In the genomic region with DNA sequence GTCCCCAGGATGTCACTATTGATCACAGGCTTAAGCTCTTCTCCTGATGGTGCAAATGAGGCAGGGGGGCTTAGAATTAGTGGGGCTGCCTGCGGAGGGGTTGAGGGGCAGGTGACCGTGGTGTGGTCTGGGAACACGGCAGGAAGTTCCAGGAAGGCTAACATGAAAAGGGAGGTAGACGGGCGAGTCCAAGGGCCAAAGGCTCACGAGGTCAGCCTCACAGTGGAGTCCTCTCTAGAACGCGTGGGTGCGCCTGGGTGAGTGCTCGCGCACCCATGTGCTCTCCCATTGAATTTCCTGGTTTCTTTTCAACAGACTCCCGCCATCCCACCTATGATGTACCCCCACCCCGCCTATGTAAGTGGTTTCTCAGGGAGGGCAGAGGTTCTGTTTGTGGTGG, we compare ENCODE assay signal across 1 cellular context.
A peak's percentile ranks its signal among the peaks of the same experiment; 100 is the strongest.
TF ChIP-seq lines count a peak whose summit lies in the region.

No MANE protein-coding gene starts in this region.

TF ChIP-seq in HepG2, 621 proteins besides CTCF, POLR2A, EP300 and RAD21 (continued from another document):
- TF ChIP-seq, protein P1, sequence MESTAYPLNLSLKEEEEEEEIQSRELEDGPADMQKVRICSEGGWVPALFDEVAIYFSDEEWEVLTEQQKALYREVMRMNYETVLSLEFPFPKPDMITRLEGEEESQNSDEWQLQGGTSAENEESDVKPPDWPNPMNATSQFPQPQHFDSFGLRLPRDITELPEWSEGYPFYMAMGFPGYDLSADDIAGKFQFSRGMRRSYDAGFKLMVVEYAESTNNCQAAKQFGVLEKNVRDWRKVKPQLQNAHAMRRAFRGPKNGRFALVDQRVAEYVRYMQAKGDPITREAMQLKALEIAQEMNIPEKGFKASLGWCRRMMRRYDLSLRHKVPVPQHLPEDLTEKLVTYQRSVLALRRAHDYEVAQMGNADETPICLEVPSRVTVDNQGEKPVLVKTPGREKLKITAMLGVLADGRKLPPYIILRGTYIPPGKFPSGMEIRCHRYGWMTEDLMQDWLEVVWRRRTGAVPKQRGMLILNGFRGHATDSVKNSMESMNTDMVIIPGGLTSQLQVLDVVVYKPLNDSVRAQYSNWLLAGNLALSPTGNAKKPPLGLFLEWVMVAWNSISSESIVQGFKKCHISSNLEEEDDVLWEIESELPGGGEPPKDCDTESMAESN (CRISPR knock-in tag; conservative IDR thresholded peaks at IDR 0.05), result no peak
- TF ChIP-seq PHF8 (CRISPR knock-in tag; IDR thresholded peaks at IDR 0.05) (no peak), ZNF652 (CRISPR knock-in tag; IDR thresholded peaks at IDR 0.05; ENCODE audit: borderline replicate concordance, low read depth) (no peak)
- TF ChIP-seq, protein P2, sequence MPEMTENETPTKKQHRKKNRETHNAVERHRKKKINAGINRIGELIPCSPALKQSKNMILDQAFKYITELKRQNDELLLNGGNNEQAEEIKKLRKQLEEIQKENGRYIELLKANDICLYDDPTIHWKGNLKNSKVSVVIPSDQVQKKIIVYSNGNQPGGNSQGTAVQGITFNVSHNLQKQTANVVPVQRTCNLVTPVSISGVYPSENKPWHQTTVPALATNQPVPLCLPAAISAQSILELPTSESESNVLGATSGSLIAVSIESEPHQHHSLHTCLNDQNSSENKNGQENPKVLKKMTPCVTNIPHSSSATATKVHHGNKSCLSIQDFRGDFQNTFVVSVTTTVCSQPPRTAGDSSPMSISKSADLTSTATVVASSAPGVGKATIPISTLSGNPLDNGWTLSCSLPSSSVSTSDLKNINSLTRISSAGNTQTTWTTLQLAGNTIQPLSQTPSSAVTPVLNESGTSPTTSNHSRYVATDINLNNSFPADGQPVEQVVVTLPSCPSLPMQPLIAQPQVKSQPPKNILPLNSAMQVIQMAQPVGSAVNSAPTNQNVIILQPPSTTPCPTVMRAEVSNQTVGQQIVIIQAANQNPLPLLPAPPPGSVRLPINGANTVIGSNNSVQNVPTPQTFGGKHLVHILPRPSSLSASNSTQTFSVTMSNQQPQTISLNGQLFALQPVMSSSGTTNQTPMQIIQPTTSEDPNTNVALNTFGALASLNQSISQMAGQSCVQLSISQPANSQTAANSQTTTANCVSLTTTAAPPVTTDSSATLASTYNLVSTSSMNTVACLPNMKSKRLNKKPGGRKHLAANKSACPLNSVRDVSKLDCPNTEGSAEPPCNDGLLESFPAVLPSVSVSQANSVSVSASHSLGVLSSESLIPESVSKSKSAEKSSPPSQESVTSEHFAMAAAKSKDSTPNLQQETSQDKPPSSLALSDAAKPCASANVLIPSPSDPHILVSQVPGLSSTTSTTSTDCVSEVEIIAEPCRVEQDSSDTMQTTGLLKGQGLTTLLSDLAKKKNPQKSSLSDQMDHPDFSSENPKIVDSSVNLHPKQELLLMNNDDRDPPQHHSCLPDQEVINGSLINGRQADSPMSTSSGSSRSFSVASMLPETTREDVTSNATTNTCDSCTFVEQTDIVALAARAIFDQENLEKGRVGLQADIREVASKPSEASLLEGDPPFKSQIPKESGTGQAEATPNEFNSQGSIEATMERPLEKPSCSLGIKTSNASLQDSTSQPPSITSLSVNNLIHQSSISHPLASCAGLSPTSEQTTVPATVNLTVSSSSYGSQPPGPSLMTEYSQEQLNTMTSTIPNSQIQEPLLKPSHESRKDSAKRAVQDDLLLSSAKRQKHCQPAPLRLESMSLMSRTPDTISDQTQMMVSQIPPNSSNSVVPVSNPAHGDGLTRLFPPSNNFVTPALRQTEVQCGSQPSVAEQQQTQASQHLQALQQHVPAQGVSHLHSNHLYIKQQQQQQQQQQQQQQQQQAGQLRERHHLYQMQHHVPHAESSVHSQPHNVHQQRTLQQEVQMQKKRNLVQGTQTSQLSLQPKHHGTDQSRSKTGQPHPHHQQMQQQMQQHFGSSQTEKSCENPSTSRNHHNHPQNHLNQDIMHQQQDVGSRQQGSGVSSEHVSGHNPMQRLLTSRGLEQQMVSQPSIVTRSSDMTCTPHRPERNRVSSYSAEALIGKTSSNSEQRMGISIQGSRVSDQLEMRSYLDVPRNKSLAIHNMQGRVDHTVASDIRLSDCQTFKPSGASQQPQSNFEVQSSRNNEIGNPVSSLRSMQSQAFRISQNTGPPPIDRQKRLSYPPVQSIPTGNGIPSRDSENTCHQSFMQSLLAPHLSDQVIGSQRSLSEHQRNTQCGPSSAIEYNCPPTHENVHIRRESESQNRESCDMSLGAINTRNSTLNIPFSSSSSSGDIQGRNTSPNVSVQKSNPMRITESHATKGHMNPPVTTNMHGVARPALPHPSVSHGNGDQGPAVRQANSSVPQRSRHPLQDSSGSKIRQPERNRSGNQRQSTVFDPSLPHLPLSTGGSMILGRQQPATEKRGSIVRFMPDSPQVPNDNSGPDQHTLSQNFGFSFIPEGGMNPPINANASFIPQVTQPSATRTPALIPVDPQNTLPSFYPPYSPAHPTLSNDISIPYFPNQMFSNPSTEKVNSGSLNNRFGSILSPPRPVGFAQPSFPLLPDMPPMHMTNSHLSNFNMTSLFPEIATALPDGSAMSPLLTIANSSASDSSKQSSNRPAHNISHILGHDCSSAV (CRISPR knock-in tag; IDR thresholded peaks at IDR 0.05; ENCODE audit: borderline replicate concordance), result no peak
- TF ChIP-seq, protein P3, sequence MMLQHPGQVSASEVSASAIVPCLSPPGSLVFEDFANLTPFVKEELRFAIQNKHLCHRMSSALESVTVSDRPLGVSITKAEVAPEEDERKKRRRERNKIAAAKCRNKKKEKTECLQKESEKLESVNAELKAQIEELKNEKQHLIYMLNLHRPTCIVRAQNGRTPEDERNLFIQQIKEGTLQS (CRISPR knock-in tag; IDR thresholded peaks at IDR 0.05), result no peak
- TF ChIP-seq, protein P4, sequence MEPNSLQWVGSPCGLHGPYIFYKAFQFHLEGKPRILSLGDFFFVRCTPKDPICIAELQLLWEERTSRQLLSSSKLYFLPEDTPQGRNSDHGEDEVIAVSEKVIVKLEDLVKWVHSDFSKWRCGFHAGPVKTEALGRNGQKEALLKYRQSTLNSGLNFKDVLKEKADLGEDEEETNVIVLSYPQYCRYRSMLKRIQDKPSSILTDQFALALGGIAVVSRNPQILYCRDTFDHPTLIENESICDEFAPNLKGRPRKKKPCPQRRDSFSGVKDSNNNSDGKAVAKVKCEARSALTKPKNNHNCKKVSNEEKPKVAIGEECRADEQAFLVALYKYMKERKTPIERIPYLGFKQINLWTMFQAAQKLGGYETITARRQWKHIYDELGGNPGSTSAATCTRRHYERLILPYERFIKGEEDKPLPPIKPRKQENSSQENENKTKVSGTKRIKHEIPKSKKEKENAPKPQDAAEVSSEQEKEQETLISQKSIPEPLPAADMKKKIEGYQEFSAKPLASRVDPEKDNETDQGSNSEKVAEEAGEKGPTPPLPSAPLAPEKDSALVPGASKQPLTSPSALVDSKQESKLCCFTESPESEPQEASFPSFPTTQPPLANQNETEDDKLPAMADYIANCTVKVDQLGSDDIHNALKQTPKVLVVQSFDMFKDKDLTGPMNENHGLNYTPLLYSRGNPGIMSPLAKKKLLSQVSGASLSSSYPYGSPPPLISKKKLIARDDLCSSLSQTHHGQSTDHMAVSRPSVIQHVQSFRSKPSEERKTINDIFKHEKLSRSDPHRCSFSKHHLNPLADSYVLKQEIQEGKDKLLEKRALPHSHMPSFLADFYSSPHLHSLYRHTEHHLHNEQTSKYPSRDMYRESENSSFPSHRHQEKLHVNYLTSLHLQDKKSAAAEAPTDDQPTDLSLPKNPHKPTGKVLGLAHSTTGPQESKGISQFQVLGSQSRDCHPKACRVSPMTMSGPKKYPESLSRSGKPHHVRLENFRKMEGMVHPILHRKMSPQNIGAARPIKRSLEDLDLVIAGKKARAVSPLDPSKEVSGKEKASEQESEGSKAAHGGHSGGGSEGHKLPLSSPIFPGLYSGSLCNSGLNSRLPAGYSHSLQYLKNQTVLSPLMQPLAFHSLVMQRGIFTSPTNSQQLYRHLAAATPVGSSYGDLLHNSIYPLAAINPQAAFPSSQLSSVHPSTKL (CRISPR knock-in tag; IDR thresholded peaks at IDR 0.05), result 0 out of 2 replicates have a peak, but pooled peaks have one; percentile 18
- TF ChIP-seq, protein P5, sequence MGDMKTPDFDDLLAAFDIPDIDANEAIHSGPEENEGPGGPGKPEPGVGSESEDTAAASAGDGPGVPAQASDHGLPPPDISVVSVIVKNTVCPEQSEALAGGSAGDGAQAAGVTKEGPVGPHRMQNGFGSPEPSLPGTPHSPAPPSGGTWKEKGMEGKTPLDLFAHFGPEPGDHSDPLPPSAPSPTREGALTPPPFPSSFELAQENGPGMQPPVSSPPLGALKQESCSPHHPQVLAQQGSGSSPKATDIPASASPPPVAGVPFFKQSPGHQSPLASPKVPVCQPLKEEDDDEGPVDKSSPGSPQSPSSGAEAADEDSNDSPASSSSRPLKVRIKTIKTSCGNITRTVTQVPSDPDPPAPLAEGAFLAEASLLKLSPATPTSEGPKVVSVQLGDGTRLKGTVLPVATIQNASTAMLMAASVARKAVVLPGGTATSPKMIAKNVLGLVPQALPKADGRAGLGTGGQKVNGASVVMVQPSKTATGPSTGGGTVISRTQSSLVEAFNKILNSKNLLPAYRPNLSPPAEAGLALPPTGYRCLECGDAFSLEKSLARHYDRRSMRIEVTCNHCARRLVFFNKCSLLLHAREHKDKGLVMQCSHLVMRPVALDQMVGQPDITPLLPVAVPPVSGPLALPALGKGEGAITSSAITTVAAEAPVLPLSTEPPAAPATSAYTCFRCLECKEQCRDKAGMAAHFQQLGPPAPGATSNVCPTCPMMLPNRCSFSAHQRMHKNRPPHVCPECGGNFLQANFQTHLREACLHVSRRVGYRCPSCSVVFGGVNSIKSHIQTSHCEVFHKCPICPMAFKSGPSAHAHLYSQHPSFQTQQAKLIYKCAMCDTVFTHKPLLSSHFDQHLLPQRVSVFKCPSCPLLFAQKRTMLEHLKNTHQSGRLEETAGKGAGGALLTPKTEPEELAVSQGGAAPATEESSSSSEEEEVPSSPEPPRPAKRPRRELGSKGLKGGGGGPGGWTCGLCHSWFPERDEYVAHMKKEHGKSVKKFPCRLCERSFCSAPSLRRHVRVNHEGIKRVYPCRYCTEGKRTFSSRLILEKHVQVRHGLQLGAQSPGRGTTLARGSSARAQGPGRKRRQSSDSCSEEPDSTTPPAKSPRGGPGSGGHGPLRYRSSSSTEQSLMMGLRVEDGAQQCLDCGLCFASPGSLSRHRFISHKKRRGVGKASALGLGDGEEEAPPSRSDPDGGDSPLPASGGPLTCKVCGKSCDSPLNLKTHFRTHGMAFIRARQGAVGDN (CRISPR knock-in tag; IDR thresholded peaks at IDR 0.05), result peak; percentile 59
